9 cellular contexts compared by ENCODE assay signal in the genomic region with DNA sequence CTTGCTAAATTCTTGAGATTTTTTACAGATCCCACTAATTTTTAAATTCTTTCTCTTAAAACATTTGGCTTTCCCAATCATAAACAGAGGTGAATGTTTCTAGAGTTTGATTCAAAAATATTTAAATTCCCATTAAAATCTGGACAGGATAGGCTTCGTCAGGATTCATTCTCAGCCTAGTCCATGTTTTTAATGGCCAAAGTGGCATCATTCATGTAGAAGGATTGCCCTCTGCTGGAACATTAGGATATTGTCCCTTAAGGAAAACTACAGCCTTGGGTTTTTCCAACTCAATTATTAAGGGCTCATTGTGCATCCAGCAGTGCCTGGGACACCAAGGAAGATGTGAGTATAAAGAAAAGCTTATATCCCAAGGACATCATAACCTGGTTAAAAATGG.
A peak's percentile ranks its signal among the peaks of the same experiment; 100 is the strongest.
DNase-seq lines count a peak whose midpoint lies in the region; ATAC-seq and TF ChIP-seq lines count a peak whose summit lies in the region.
"Had no signal": no experiment of that assay in that cellular context is flagged by ENCODE, and none has a peak within 500 bp of the region (broad histone marks: within the 10 kb centered on the region; RNA-seq: fewer than 3 reads in every experiment).

No MANE protein-coding gene starts in this region.

- no peak overlapping the region for H3K27ac Mint-ChIP-seq in T-cell
- no peak overlapping the region for H3K27ac Mint-ChIP-seq in activated naive CD4-positive, alpha-beta T cell treated with anti-CD3 and anti-CD28 coated beads for 36 hours
- H3K27ac Mint-ChIP-seq: activated naive CD8-positive, alpha-beta T cell treated with anti-CD3 and anti-CD28 coated beads, Interleukin-2, amount 10 ng/mL, durations not matched to agents 7 days and 5 days had no signal

- H3K9me3 ChIP-seq in mammary epithelial cell (replicated peaks; ENCODE audit: insufficient read depth, low read length) = no peaks in the 10 kb centered on the region

- WGBS in mammary epithelial cell (ENCODE audit: low coverage, missing lambda C conversion rate) = 25% methylated on average over 1 of the region's 1 CpG

- H3K27ac ChIP-seq in mammary epithelial cell (ENCODE audit: insufficient read depth, low read depth, low read length) = no peak overlapping the region

- H3K4me1 Mint-ChIP-seq in T-cell = no peaks in the 10 kb centered on the region
- H3K4me1 Mint-ChIP-seq in activated naive CD4-positive, alpha-beta T cell treated with anti-CD3 and anti-CD28 coated beads for 36 hours (ENCODE audit: low read depth) = no peaks in the 10 kb centered on the region
- H3K4me1 Mint-ChIP-seq: activated naive CD8-positive, alpha-beta T cell treated with anti-CD3 and anti-CD28 coated beads, Interleukin-2, amount 10 ng/mL, durations not matched to agents 7 days and 5 days had no signal

- H4K20me1 ChIP-seq in mammary epithelial cell (ENCODE audit: insufficient read depth, low read length) = no peaks in the 10 kb centered on the region

- no TSS peak for BruUV-seq in mammary epithelial cell (replicated peaks; lab: Mats Ljungman, UMichigan)

- peaks cover 0 to 4% (median 0%) of the 10 kb centered on the region in 3 donors for H3K9me3 Mint-ChIP-seq in T-cell
- no peaks in the 10 kb centered on the region for H3K9me3 Mint-ChIP-seq in activated naive CD4-positive, alpha-beta T cell treated with anti-CD3 and anti-CD28 coated beads for 36 hours
- H3K9me3 Mint-ChIP-seq: activated naive CD8-positive, alpha-beta T cell treated with anti-CD3 and anti-CD28 coated beads, Interleukin-2, amount 10 ng/mL, durations not matched to agents 7 days and 5 days had no signal

- peak; percentile 63 to 73 for TF ChIP-seq CTCF in mammary epithelial cell (conservative IDR thresholded peaks at IDR 0.05 in 1 of 2, IDR thresholded peaks at IDR 0.05 in 1 of 2; ENCODE audit: extremely low read depth in 1 of 2, insufficient read depth in 1 of 2, low read depth in 1 of 2, low read length in 2 of 2)

- no peaks in the 10 kb centered on the region for H3K27me3 ChIP-seq in mammary epithelial cell (ENCODE audit: insufficient read depth, low read length)

- ATAC-seq in Right ventricle myocardium superior (ENCODE audit: poor library complexity) = peak; percentile 51
- ATAC-seq in T-cell (replicated peaks in 1 of 4) = no peak
- ATAC-seq in GM18867 (IDR thresholded peaks at IDR 0.05; ENCODE audit: unreplicated experiment) = no peak

- H3K4me2 ChIP-seq in mammary epithelial cell (ENCODE audit: insufficient read depth, low read depth, low read length) = no peak overlapping the region

- no peak overlapping the region for H2AFZ ChIP-seq in mammary epithelial cell (ENCODE audit: low read depth, low read length)

- dilution Hi-C loops in mammary epithelial cell (cut with HindIII; ENCODE audit: low sequenced_read_pairs) = no loop called here

- H3K4me1 ChIP-seq in mammary epithelial cell (ENCODE audit: insufficient read depth, low read length) = peaks cover 7% of the 10 kb centered on the region

- POLR2A ChIA-PET in T-cell (lab: Charles Lee) = no interaction called here

- H3K4me3 ChIP-seq in mammary epithelial cell (replicated peaks in 1 of 3; ENCODE audit: insufficient read depth in 1 of 3, low read depth in 2 of 3, low read length in 3 of 3) = no peak overlapping the region

- CTCF ChIA-PET in mammary epithelial cell (lab: Charles Lee; ENCODE audit: low non-redundant PET) (no interaction called here), T-cell (lab: Charles Lee) (no interaction called here)
- CTCF ChIA-PET in activated naive CD4-positive, alpha-beta T cell treated with anti-CD3 and anti-CD28 coated beads for 36 hours (lab: Charles Lee) = interaction anchor here (1.0 kb wide), 1 partner anchor 69 kb away, joined by 5 read pairs; no protein-coding TSS in a partner anchor

- no peak overlapping the region for H3K9ac ChIP-seq in mammary epithelial cell (ENCODE audit: insufficient read depth, low read length)

- H3K4me3 Mint-ChIP-seq in T-cell = no peak overlapping the region
- H3K4me3 Mint-ChIP-seq in activated naive CD4-positive, alpha-beta T cell treated with anti-CD3 and anti-CD28 coated beads for 36 hours = no peak overlapping the region
- H3K4me3 Mint-ChIP-seq: activated naive CD8-positive, alpha-beta T cell treated with anti-CD3 and anti-CD28 coated beads, Interleukin-2, amount 10 ng/mL, durations not matched to agents 7 days and 5 days had no signal

- intact Hi-C loops in Right ventricle myocardium superior (cut with DNase I) = loop anchor here (5.0 kb wide), 1 partner anchor 60 kb away; no protein-coding TSS in a partner anchor
- intact Hi-C loops in cardiac septum (cut with DNase I) = loop anchor here (2.0 kb wide), 1 partner anchor 68 kb away; no protein-coding TSS in a partner anchor
- intact Hi-C loops in mammary epithelial cell (cut with micrococcal nuclease) = loop anchor here (1.0 to 10.0 kb wide), 7 partner anchors 69 to 662 kb away; a partner anchor contains a TSS
- intact Hi-C loops in activated naive CD4-positive, alpha-beta T cell treated with anti-CD3 and anti-CD28 coated beads for 36 hours (cut with micrococcal nuclease) = loop anchor here (1.0 kb wide), 2 partner anchors 69 to 661 kb away; no protein-coding TSS in a partner anchor

- no peaks in the 10 kb centered on the region for H3K36me3 Mint-ChIP-seq in T-cell
- H3K36me3 Mint-ChIP-seq in activated naive CD4-positive, alpha-beta T cell treated with anti-CD3 and anti-CD28 coated beads for 36 hours (ENCODE audit: low read depth) = no peaks in the 10 kb centered on the region
- H3K36me3 Mint-ChIP-seq: activated naive CD8-positive, alpha-beta T cell treated with anti-CD3 and anti-CD28 coated beads, Interleukin-2, amount 10 ng/mL, durations not matched to agents 7 days and 5 days had no signal

- peaks cover 5 to 16% of the 10 kb centered on the region in 2 donors for H3K27me3 Mint-ChIP-seq in T-cell
- H3K27me3 Mint-ChIP-seq in activated naive CD4-positive, alpha-beta T cell treated with anti-CD3 and anti-CD28 coated beads for 36 hours (ENCODE audit: low read depth) = peaks cover 11% of the 10 kb centered on the region

- in situ Hi-C loops in mammary epithelial cell (cut with MboI; ENCODE audit: low sequenced_read_pairs in 2 of 2) = loop anchor here in 1 of 2 donors (10.0 kb wide), 1 partner anchor 72 kb away; no protein-coding TSS in a partner anchor

- H3K36me3 ChIP-seq in mammary epithelial cell (ENCODE audit: insufficient read depth, low read length) = peaks cover 2% of the 10 kb centered on the region

- H3K79me2 ChIP-seq in mammary epithelial cell (ENCODE audit: insufficient read depth, low read length) = no peaks in the 10 kb centered on the region

- no peak for DNase-seq in Right ventricle myocardium superior
- DNase-seq in cardiac septum (ENCODE audit: low spot score) = no peak
- DNase-seq in NCI-H2227 (lab: John Stamatoyannopoulos, UW; ENCODE audit: unreplicated experiment) = peak; percentile 70
- DNase-seq in mammary epithelial cell = peak; percentile 40
- DNase-seq in left kidney (ENCODE audit: low read depth, low spot score) = peak; percentile 78
- no peak for DNase-seq in T-cell
- no peak for DNase-seq in activated naive CD4-positive, alpha-beta T cell treated with anti-CD3 and anti-CD28 coated beads for 36 hours
- DNase-seq: activated naive CD8-positive, alpha-beta T cell treated with anti-CD3 and anti-CD28 coated beads, Interleukin-2, amount 10 ng/mL, durations not matched to agents 7 days and 5 days had no signal

Comparison
In these comparisons a context has a peak if more than half of its experiments do, and no peak if none do; other contexts are left out.
1. DNase-seq: peak in NCI-H2227 (single experiment), mammary epithelial cell (single experiment) and left kidney (single experiment); none in Right ventricle myocardium superior (single experiment), cardiac septum (single experiment), T-cell (0 of 34) and activated naive CD4-positive, alpha-beta T cell treated with anti-CD3 and anti-CD28 coated beads for 36 hours (single experiment).